In genomic region chr9:98678244-98678842, GRCh38 we compare ENCODE assay signal across 10 cellular contexts. TPM values are rescaled to one million over a fixed set of nuclear protein-coding genes. Genes with fewer than 3 reads are reported as not detected.
A peak's percentile ranks its signal among the peaks of the same experiment; 100 is the strongest.
DNase-seq lines count a peak whose midpoint lies in the region; ATAC-seq and TF ChIP-seq lines count a peak whose summit lies in the region.
"Had no signal": no experiment of that assay in that cellular context is flagged by ENCODE, and none has a peak within 500 bp of the region (broad histone marks: within the 10 kb centered on the region; RNA-seq: fewer than 3 reads in every experiment).

No MANE protein-coding gene starts in this region.

- H3K4me1 Mint-ChIP-seq in activated CD4-positive, alpha-beta memory T cell treated with anti-CD3 and anti-CD28 coated beads for 36 hours (ENCODE audit: low read depth), result no peaks in the 10 kb centered on the region
- H3K4me1 Mint-ChIP-seq in activated CD4-positive, alpha-beta memory T cell treated with anti-CD3 and anti-CD28 coated beads, Interleukin-2, amount 10 ng/mL, durations not matched to agents 7 days and 5 days, result no peaks in the 10 kb centered on the region

- no peak overlapping the region for H2AFZ ChIP-seq in KMS-11 (ENCODE audit: low read depth)

- no peak overlapping the region for H3K9ac ChIP-seq in KMS-11

- H4K20me1 ChIP-seq in KMS-11 (ENCODE audit: insufficient read depth), result no peaks in the 10 kb centered on the region

- WGBS in sigmoid colon, 2 donors, result 14 to 18% methylated on average over 9 of the region's 9 CpGs

- H3K36me3 Mint-ChIP-seq in activated CD4-positive, alpha-beta memory T cell treated with anti-CD3 and anti-CD28 coated beads for 36 hours, result no peaks in the 10 kb centered on the region
- H3K36me3 Mint-ChIP-seq in activated CD4-positive, alpha-beta memory T cell treated with anti-CD3 and anti-CD28 coated beads, Interleukin-2, amount 10 ng/mL, durations not matched to agents 7 days and 5 days (ENCODE audit: low read depth), result no peaks in the 10 kb centered on the region

- CTCF ChIA-PET in activated CD4-positive, alpha-beta memory T cell treated with anti-CD3 and anti-CD28 coated beads for 36 hours (lab: Charles Lee), result interaction anchor here (1.0 kb wide), 1 partner anchor 11 kb away, joined by 3 read pairs; no protein-coding TSS in a partner anchor
- CTCF ChIA-PET in activated CD4-positive, alpha-beta memory T cell treated with anti-CD3 and anti-CD28 coated beads, Interleukin-2, amount 10 ng/mL, durations not matched to agents 7 days and 5 days (lab: Charles Lee), result interaction anchor here (0.7 kb wide), 1 partner anchor 142 kb away, joined by 4 read pairs; no protein-coding TSS in a partner anchor

- no peak for TF ChIP-seq POLR2A in sigmoid colon (IDR thresholded peaks at IDR 0.05)

- H3K4me3 ChIP-seq in KMS-11 (IDR thresholded peaks at IDR 0.05; ENCODE audit: insufficient read depth, low read depth, low read length) (no peak overlapping the region), retinal pigment epithelial cell (ENCODE audit: low read length) (no peak overlapping the region), sigmoid colon (no peak overlapping the region)
- H3K4me3 ChIP-seq: pancreas had no signal

- TF ChIP-seq CTCF in KMS-11 (conservative IDR thresholded peaks at IDR 0.05; ENCODE audit: low read depth, low read length) (0 out of 2 replicates have a peak, but pooled peaks have one; percentile 11), retinal pigment epithelial cell (conservative IDR thresholded peaks at IDR 0.05; ENCODE audit: low read depth, low read length) (peak; percentile 86), sigmoid colon (IDR thresholded peaks at IDR 0.05) (no peak)

- no peak for TF ChIP-seq EP300 in sigmoid colon (IDR thresholded peaks at IDR 0.05)

- no peaks in the 10 kb centered on the region for H3K27me3 ChIP-seq in KMS-11 (ENCODE audit: insufficient read depth, low read depth)
- no peaks in the 10 kb centered on the region for H3K27me3 ChIP-seq in sigmoid colon
- H3K27me3 ChIP-seq: pancreas had no signal

- no peaks in the 10 kb centered on the region for H3K4me1 ChIP-seq in KMS-11 (ENCODE audit: low read depth, poor library complexity, severe bottlenecking)
- no peaks in the 10 kb centered on the region for H3K4me1 ChIP-seq in sigmoid colon
- H3K4me1 ChIP-seq: pancreas had no signal

- POLR2A ChIA-PET in activated CD4-positive, alpha-beta memory T cell treated with anti-CD3 and anti-CD28 coated beads for 36 hours (lab: Charles Lee), result no interaction called here
- POLR2A ChIA-PET in activated CD4-positive, alpha-beta memory T cell treated with anti-CD3 and anti-CD28 coated beads, Interleukin-2, amount 10 ng/mL, durations not matched to agents 7 days and 5 days (lab: Charles Lee), result no interaction called here

- no peak overlapping the region for H3K4me3 Mint-ChIP-seq in activated CD4-positive, alpha-beta memory T cell treated with anti-CD3 and anti-CD28 coated beads for 36 hours
- no peak overlapping the region for H3K4me3 Mint-ChIP-seq in activated CD4-positive, alpha-beta memory T cell treated with anti-CD3 and anti-CD28 coated beads, Interleukin-2, amount 10 ng/mL, durations not matched to agents 7 days and 5 days

- no peaks in the 10 kb centered on the region for H3K9me3 ChIP-seq in sigmoid colon
- H3K9me3 ChIP-seq: pancreas had no signal

- DNase-seq in activated CD4-positive, alpha-beta memory T cell treated with anti-CD3 and anti-CD28 coated beads for 36 hours, result peak; percentile 27
- DNase-seq in activated CD4-positive, alpha-beta memory T cell treated with anti-CD3 and anti-CD28 coated beads, Interleukin-2, amount 10 ng/mL, durations not matched to agents 7 days and 5 days, result no peak
- DNase-seq in ecto neural progenitor cell (ENCODE audit: low spot score) (peak; percentile 56), retinal pigment epithelial cell (ENCODE audit: low read depth) (no peak), sigmoid colon (no peak), NCI-H1436 (lab: John Stamatoyannopoulos, UW) (no peak)
- DNase-seq: NCI-H1436 treated with DMSO at 0.1 percent for 48 hours, pancreas had no signal

- no peak overlapping the region for H3K4me2 ChIP-seq in KMS-11

- no peaks in the 10 kb centered on the region for H3K79me2 ChIP-seq in KMS-11 (ENCODE audit: insufficient read depth, low read depth)

- H3K36me3 ChIP-seq in KMS-11 (ENCODE audit: insufficient read depth) (no peaks in the 10 kb centered on the region), sigmoid colon (no peaks in the 10 kb centered on the region)
- H3K36me3 ChIP-seq: pancreas had no signal

- ATAC-seq in HG03097 (IDR thresholded peaks at IDR 0.05; ENCODE audit: low FRiP score, unreplicated experiment), result no peak
- ATAC-seq: pancreas had no signal

- intact Hi-C loops in activated CD4-positive, alpha-beta memory T cell treated with anti-CD3 and anti-CD28 coated beads for 36 hours (cut with micrococcal nuclease), result no loop called here
- intact Hi-C loops in sigmoid colon (cut with DNase I), result no loop called here

- H3K9me3 Mint-ChIP-seq in activated CD4-positive, alpha-beta memory T cell treated with anti-CD3 and anti-CD28 coated beads for 36 hours, result no peaks in the 10 kb centered on the region
- no peaks in the 10 kb centered on the region for H3K9me3 Mint-ChIP-seq in activated CD4-positive, alpha-beta memory T cell treated with anti-CD3 and anti-CD28 coated beads, Interleukin-2, amount 10 ng/mL, durations not matched to agents 7 days and 5 days

- H3K27ac ChIP-seq in KMS-11, result no peak overlapping the region
- H3K27ac ChIP-seq in sigmoid colon, result no peak overlapping the region
- H3K27ac ChIP-seq: pancreas had no signal

- peaks cover 20% of the 10 kb centered on the region for H3K27me3 Mint-ChIP-seq in activated CD4-positive, alpha-beta memory T cell treated with anti-CD3 and anti-CD28 coated beads for 36 hours
- H3K27me3 Mint-ChIP-seq in activated CD4-positive, alpha-beta memory T cell treated with anti-CD3 and anti-CD28 coated beads, Interleukin-2, amount 10 ng/mL, durations not matched to agents 7 days and 5 days, result peaks cover 20% of the 10 kb centered on the region

- H3K27ac Mint-ChIP-seq in activated CD4-positive, alpha-beta memory T cell treated with anti-CD3 and anti-CD28 coated beads for 36 hours, result no peak overlapping the region
- no peak overlapping the region for H3K27ac Mint-ChIP-seq in activated CD4-positive, alpha-beta memory T cell treated with anti-CD3 and anti-CD28 coated beads, Interleukin-2, amount 10 ng/mL, durations not matched to agents 7 days and 5 days

RNA-seq across cellular contexts. Expression of gene GABBR2, which starts 30.4 kb away (rescaled TPM):
- not detected for total RNA-seq in activated CD4-positive, alpha-beta memory T cell treated with anti-CD3 and anti-CD28 coated beads for 36 hours
- total RNA-seq in activated CD4-positive, alpha-beta memory T cell treated with anti-CD3 and anti-CD28 coated beads, Interleukin-2, amount 10 ng/mL, durations not matched to agents 7 days and 5 days, result not detected
- under 1 TPM in 1 of 4 donors, not detected in 3; under 0.01 TPM for total RNA-seq in sigmoid colon
- polyA plus RNA-seq in sigmoid colon, result under 1 TPM in 2 of 3 donors, not detected in 1; under 0.01 to 0.04 TPM

Comparison
In these comparisons a context has a peak if more than half of its experiments do, and no peak if none do; other contexts are left out.
1. DNase-seq: peak in activated CD4-positive, alpha-beta memory T cell treated with anti-CD3 and anti-CD28 coated beads for 36 hours (single experiment) and ecto neural progenitor cell (single experiment); none in activated CD4-positive, alpha-beta memory T cell treated with anti-CD3 and anti-CD28 coated beads, Interleukin-2, amount 10 ng/mL, durations not matched to agents 7 days and 5 days (single experiment), retinal pigment epithelial cell (single experiment), sigmoid colon (single experiment) and NCI-H1436 (single experiment).
2. CTCF ChIP-seq: peak in KMS-11 (single experiment) and retinal pigment epithelial cell (single experiment); none in sigmoid colon (0 of 4).